ENCODE assay signal across 9 cellular contexts in genomic region chr2:96839288-96839874, GRCh38. TPM values are rescaled to one million over a fixed set of nuclear protein-coding genes. Genes with fewer than 3 reads are reported as not detected.
DNase-seq lines count a peak whose midpoint lies in the region; ATAC-seq and TF ChIP-seq lines count a peak whose summit lies in the region.
"Had no signal": no experiment of that assay in that cellular context is flagged by ENCODE, and none has a peak within 500 bp of the region (broad histone marks: within the 10 kb centered on the region; RNA-seq: fewer than 3 reads in every experiment).

No MANE protein-coding gene starts in this region.

- ATAC-seq in HG02588 (IDR thresholded peaks at IDR 0.05; ENCODE audit: unreplicated experiment) (peak; percentile 82), activated B cell treated with CpG ODN at 0.5 μM for 24 hours (ENCODE audit: low read depth) (peak; percentile 98)

- H3K36me3 ChIP-seq in tibial artery, result peaks cover 0 to 47% (median 14%) of the 10 kb centered on the region in 3 donors
- H3K36me3 ChIP-seq: adrenal gland had no signal

- H3K9me3 Mint-ChIP-seq in activated B cell treated with CpG ODN at 0.5 μM for 24 hours, result no peaks in the 10 kb centered on the region

- CTCF ChIA-PET in activated B cell treated with CpG ODN at 0.5 μM for 24 hours (lab: Charles Lee), result interaction anchor here (0.6 to 0.9 kb wide), 2 partner anchors 19 to 23 kb away, joined by 3 read pairs; partner anchors contain the start of genes ANKRD39 and CNNM3

- H3K27ac ChIP-seq in coronary artery, result no peak overlapping the region
- H3K27ac ChIP-seq in tibial artery, result no peak overlapping the region
- H3K27ac ChIP-seq: adrenal gland had no signal

- POLR2A ChIA-PET in activated B cell treated with CpG ODN at 0.5 μM for 24 hours (lab: Charles Lee), result interaction anchor here (1.6 to 2.0 kb wide), 2 partner anchors 18 to 23 kb away, joined by 8 to 14 read pairs; partner anchors contain the start of genes ANKRD39 and CNNM3

- no peak overlapping the region for H3K27ac Mint-ChIP-seq in activated B cell treated with CpG ODN at 0.5 μM for 24 hours

- no peaks in the 10 kb centered on the region for H3K9me3 ChIP-seq in tibial artery
- H3K9me3 ChIP-seq: adrenal gland had no signal

- peaks cover 16% of the 10 kb centered on the region for H3K4me1 Mint-ChIP-seq in activated B cell treated with CpG ODN at 0.5 μM for 24 hours

- peak overlapping the region; percentile 56 for H3K4me3 Mint-ChIP-seq in activated B cell treated with CpG ODN at 0.5 μM for 24 hours

- TF ChIP-seq CTCF in activated B cell treated with CpG ODN at 0.5 μM for 24 hours (IDR thresholded peaks at IDR 0.05), result no peak
- no peak for TF ChIP-seq CTCF in coronary artery (IDR thresholded peaks at IDR 0.05)
- TF ChIP-seq CTCF in tibial artery (IDR thresholded peaks at IDR 0.05), result no peak

- H3K4me3 ChIP-seq in coronary artery, result no peak overlapping the region
- no peak overlapping the region for H3K4me3 ChIP-seq in tibial artery
- H3K4me3 ChIP-seq: adrenal gland had no signal

- peak; percentile 62 for DNase-seq in CD1c-positive myeloid dendritic cell (ENCODE audit: extremely low spot score)
- DNase-seq in activated B cell treated with CpG ODN at 0.5 μM for 24 hours, result peak; percentile 73
- peak; percentile 62 for DNase-seq in coronary artery (ENCODE audit: low spot score)
- peak; percentile 46 to 52 for DNase-seq in stimulated activated CD4-positive, alpha-beta T cell treated with anti-CD3 and anti-CD28 coated beads, Interleukin-1b, Interleukin-23, amount 100 ng/mL, for 1 hour (ENCODE audit: low read depth in 2 of 2)
- DNase-seq in NCI-H1694 (lab: John Stamatoyannopoulos, UW), result no peak
- DNase-seq in NCI-H2227 (lab: John Stamatoyannopoulos, UW; ENCODE audit: unreplicated experiment), result no peak
- DNase-seq in tibial artery, result no peak

- peaks cover 0 to 11% (median 2%) of the 10 kb centered on the region in 4 donors for H3K4me1 ChIP-seq in tibial artery
- H3K4me1 ChIP-seq: adrenal gland had no signal

- no peaks in the 10 kb centered on the region for H3K27me3 ChIP-seq in tibial artery
- H3K27me3 ChIP-seq: adrenal gland had no signal

- intact Hi-C loops in activated B cell treated with CpG ODN at 0.5 μM for 24 hours (cut with micrococcal nuclease), result loop anchor here (1.0 kb wide), 2 partner anchors 19 to 30 kb away; partner anchors contain the start of gene ANKRD39
- intact Hi-C loops in tibial artery (cut with DNase I; ENCODE audit: low total_unique reads), result no loop called here

- no peaks in the 10 kb centered on the region for H3K27me3 Mint-ChIP-seq in activated B cell treated with CpG ODN at 0.5 μM for 24 hours

- H3K36me3 Mint-ChIP-seq in activated B cell treated with CpG ODN at 0.5 μM for 24 hours (ENCODE audit: low read depth), result peaks cover 16% of the 10 kb centered on the region

RNA-seq across cellular contexts. Expression of gene ANKRD23, which starts 4.4 kb away (rescaled TPM):
- total RNA-seq in activated B cell treated with CpG ODN at 0.5 μM for 24 hours, result 6.1 and 7.3 TPM in 2 replicates

RNA-seq across cellular contexts. Expression of gene ANKRD39, which starts 18.4 kb away (rescaled TPM):
- total RNA-seq in activated B cell treated with CpG ODN at 0.5 μM for 24 hours, result 12.7 and 12.9 TPM in 2 replicates

RNA-seq across cellular contexts. Expression of gene CNNM3, which starts 23.3 kb away (rescaled TPM):
- 19.0 and 20.3 TPM in 2 replicates for total RNA-seq in activated B cell treated with CpG ODN at 0.5 μM for 24 hours

RNA-seq across cellular contexts. Expression of gene SEMA4C, which starts 30.5 kb away (rescaled TPM):
- 0.34 and 0.55 TPM in 2 replicates for total RNA-seq in activated B cell treated with CpG ODN at 0.5 μM for 24 hours

Comparison
In these comparisons a context has a peak if more than half of its experiments do, and no peak if none do; other contexts are left out.
1. DNase-seq: peak in CD1c-positive myeloid dendritic cell (single experiment), activated B cell treated with CpG ODN at 0.5 μM for 24 hours (single experiment), coronary artery (single experiment) and stimulated activated CD4-positive, alpha-beta T cell treated with anti-CD3 and anti-CD28 coated beads, Interleukin-1b, Interleukin-23, amount 100 ng/mL, for 1 hour (2 of 2); none in NCI-H1694 (single experiment), NCI-H2227 (single experiment) and tibial artery (0 of 2).